1 cellular context compared by ENCODE assay signal in the genomic region with DNA sequence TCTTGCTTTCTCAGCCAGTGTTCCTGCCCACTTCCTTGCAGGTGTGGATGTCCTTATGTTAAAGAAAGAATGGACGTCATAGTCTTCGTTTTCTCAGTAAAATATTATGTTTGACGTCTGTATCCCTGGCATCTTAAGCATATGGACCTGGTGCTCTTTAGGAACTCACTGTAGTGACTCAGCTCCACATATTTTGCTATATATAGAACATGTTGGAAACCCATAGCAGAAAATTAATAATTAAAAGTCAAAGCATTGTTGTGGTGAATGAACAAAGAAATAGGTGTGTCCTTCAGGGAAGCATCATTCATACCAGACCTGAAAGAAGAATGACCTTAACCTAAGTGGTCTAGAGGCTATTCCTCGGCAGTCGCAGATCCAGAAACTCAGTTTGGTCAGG.
TF ChIP-seq lines count a peak whose summit lies in the region.

No MANE protein-coding gene starts in this region.

TF ChIP-seq in GM12878, 131 proteins besides CTCF, POLR2A, EP300 and RAD21:
- TF ChIP-seq, protein P1, sequence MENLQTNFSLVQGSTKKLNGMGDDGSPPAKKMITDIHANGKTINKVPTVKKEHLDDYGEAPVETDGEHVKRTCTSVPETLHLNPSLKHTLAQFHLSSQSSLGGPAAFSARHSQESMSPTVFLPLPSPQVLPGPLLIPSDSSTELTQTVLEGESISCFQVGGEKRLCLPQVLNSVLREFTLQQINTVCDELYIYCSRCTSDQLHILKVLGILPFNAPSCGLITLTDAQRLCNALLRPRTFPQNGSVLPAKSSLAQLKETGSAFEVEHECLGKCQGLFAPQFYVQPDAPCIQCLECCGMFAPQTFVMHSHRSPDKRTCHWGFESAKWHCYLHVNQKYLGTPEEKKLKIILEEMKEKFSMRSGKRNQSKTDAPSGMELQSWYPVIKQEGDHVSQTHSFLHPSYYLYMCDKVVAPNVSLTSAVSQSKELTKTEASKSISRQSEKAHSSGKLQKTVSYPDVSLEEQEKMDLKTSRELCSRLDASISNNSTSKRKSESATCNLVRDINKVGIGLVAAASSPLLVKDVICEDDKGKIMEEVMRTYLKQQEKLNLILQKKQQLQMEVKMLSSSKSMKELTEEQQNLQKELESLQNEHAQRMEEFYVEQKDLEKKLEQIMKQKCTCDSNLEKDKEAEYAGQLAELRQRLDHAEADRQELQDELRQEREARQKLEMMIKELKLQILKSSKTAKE (IDR thresholded peaks at IDR 0.05; ENCODE audit: low read depth, poor library complexity, severe bottlenecking), result no peak
- 0 out of 2 replicates have a peak, but pooled peaks have one; percentile 15 for TF ChIP-seq IKZF1 (conservative IDR thresholded peaks at IDR 0.05)
- TF ChIP-seq, protein P2, sequence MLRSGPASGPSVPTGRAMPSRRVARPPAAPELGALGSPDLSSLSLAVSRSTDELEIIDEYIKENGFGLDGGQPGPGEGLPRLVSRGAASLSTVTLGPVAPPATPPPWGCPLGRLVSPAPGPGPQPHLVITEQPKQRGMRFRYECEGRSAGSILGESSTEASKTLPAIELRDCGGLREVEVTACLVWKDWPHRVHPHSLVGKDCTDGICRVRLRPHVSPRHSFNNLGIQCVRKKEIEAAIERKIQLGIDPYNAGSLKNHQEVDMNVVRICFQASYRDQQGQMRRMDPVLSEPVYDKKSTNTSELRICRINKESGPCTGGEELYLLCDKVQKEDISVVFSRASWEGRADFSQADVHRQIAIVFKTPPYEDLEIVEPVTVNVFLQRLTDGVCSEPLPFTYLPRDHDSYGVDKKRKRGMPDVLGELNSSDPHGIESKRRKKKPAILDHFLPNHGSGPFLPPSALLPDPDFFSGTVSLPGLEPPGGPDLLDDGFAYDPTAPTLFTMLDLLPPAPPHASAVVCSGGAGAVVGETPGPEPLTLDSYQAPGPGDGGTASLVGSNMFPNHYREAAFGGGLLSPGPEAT (IDR thresholded peaks at IDR 0.05; ENCODE audit: low read depth), result no peak
- TF ChIP-seq RB1 (IDR thresholded peaks at IDR 0.05; ENCODE audit: borderline replicate concordance), result no peak
- TF ChIP-seq, protein P3, sequence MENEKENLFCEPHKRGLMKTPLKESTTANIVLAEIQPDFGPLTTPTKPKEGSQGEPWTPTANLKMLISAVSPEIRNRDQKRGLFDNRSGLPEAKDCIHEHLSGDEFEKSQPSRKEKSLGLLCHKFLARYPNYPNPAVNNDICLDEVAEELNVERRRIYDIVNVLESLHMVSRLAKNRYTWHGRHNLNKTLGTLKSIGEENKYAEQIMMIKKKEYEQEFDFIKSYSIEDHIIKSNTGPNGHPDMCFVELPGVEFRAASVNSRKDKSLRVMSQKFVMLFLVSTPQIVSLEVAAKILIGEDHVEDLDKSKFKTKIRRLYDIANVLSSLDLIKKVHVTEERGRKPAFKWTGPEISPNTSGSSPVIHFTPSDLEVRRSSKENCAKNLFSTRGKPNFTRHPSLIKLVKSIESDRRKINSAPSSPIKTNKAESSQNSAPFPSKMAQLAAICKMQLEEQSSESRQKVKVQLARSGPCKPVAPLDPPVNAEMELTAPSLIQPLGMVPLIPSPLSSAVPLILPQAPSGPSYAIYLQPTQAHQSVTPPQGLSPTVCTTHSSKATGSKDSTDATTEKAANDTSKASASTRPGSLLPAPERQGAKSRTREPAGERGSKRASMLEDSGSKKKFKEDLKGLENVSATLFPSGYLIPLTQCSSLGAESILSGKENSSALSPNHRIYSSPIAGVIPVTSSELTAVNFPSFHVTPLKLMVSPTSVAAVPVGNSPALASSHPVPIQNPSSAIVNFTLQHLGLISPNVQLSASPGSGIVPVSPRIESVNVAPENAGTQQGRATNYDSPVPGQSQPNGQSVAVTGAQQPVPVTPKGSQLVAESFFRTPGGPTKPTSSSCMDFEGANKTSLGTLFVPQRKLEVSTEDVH (IDR thresholded peaks at IDR 0.05; ENCODE audit: low read depth, partially characterized antibody), result no peak
- TF ChIP-seq IKZF2 (IDR thresholded peaks at IDR 0.05), result peak in 1 of 2 experiments; percentile 26; a peak in 1 of 4 replicates
- TF ChIP-seq NFYA (IDR thresholded peaks at IDR 0.05; ENCODE audit: borderline replicate concordance, low read depth, low read length), result no peak
- peak; percentile 74 for TF ChIP-seq NR2F1 (conservative IDR thresholded peaks at IDR 0.05)
